ENCODE assay signal across 8 cellular contexts in genomic region chr10:99172130-99172738, GRCh38.
DNase-seq lines count a peak whose midpoint lies in the region; TF ChIP-seq lines count a peak whose summit lies in the region.

No MANE protein-coding gene starts in this region.

- no peaks in the 10 kb centered on the region for H4K20me1 ChIP-seq in H9 (ENCODE audit: control insufficient read depth, insufficient read depth, insufficient read length)

- H3K36me3 Mint-ChIP-seq in H9 (ENCODE audit: insufficient read depth in 1 of 3, low read depth in 3 of 3), result no peaks in the 10 kb centered on the region; a peak in 1 of 7 replicates
- H3K36me3 Mint-ChIP-seq in CD8-positive, alpha-beta memory T cell, result no peaks in the 10 kb centered on the region
- no peaks in the 10 kb centered on the region for H3K36me3 Mint-ChIP-seq in T-helper 2 cell treated with Interferon-gamma antibody and Interleukin-4, amounts not matched to agents 5 μg/mL and 100 μg/mL, for 36 hours (ENCODE audit: low read depth)

- H3K4me2 ChIP-seq in H9 (ENCODE audit: insufficient read depth, insufficient read length, low read length), result no peak overlapping the region

- H2AK5ac ChIP-seq in H9 (ENCODE audit: insufficient read length, low read length), result no peak overlapping the region

- H3K27me3 ChIP-seq in H9 (ENCODE audit: insufficient read depth, low read length), result no peaks in the 10 kb centered on the region
- no peaks in the 10 kb centered on the region for H3K27me3 ChIP-seq in CD8-positive, alpha-beta memory T cell (ENCODE audit: insufficient read depth, low read length, poor library complexity, severe bottlenecking)

- no peak overlapping the region for H4K5ac ChIP-seq in H9 (ENCODE audit: insufficient read length, low read depth, low read length)

- H3K79me1 ChIP-seq in H9 (ENCODE audit: insufficient read depth, low read depth, low read length, poor library complexity, severe bottlenecking), result no peaks in the 10 kb centered on the region

- no peak overlapping the region for H4K91ac ChIP-seq in H9 (ENCODE audit: insufficient read length, low read depth, low read length)

- H3K27ac ChIP-seq in H9 (ENCODE audit: insufficient read length, low read depth, low read length) (no peak overlapping the region), SK-N-MC (no peak overlapping the region)
- no peak overlapping the region for H3K27ac ChIP-seq in CD8-positive, alpha-beta memory T cell (ENCODE audit: low read depth, low read length)

- H3K79me2 ChIP-seq in H9 (ENCODE audit: insufficient read depth, low read length), result no peaks in the 10 kb centered on the region

- H3K4me1 ChIP-seq in H9 (ENCODE audit: insufficient read depth, low read length), result no peaks in the 10 kb centered on the region; the same call in 1 of the 2 replicates
- no peaks in the 10 kb centered on the region for H3K4me1 ChIP-seq in CD8-positive, alpha-beta memory T cell (ENCODE audit: insufficient read depth, low read length)

- H2BK15ac ChIP-seq in H9 (ENCODE audit: low read depth, low read length), result no peak overlapping the region

- no CpG with 5 or more reads among the region's 5 CpGs for WGBS in H9 (ENCODE audit: extremely low coverage, insufficient read length, low lambda C conversion rate)

- H3K56ac ChIP-seq in H9 (ENCODE audit: insufficient read length, low read depth, low read length), result no peak overlapping the region

- POLR2A ChIA-PET in CD8-positive, alpha-beta memory T cell (lab: Charles Lee), result no interaction called here

- CTCF ChIA-PET in CD8-positive, alpha-beta memory T cell (lab: Charles Lee), result no interaction called here

- H3K36me3 ChIP-seq in SK-N-MC (ENCODE audit: insufficient read depth, low read length), result no peaks in the 10 kb centered on the region
- no peaks in the 10 kb centered on the region for H3K36me3 ChIP-seq in CD8-positive, alpha-beta memory T cell (ENCODE audit: insufficient read depth, low read length)

- H3K9ac ChIP-seq in H9 (ENCODE audit: extremely low read depth, insufficient read length, low read length) (no peak overlapping the region), SK-N-MC (ENCODE audit: insufficient read length) (no peak overlapping the region)

- no peak overlapping the region for H4K8ac ChIP-seq in H9 (replicated peaks; ENCODE audit: insufficient read length, low read depth, low read length)

- H3K23me2 ChIP-seq in H9 (ENCODE audit: insufficient read length, low read depth, low read length, poor library complexity, severe bottlenecking), result no peaks in the 10 kb centered on the region

- H2BK120ac ChIP-seq in H9 (ENCODE audit: low read depth, low read length, poor library complexity, severe bottlenecking), result no peak overlapping the region

- peak; percentile 33 for DNase-seq in CD1c-positive myeloid dendritic cell (ENCODE audit: extremely low spot score)
- DNase-seq in H9, result peak; percentile 63
- peak; percentile 26 for DNase-seq in SK-N-MC (ENCODE audit: low read depth, low spot score)
- DNase-seq in hippocampal formation (lab: John Stamatoyannopoulos, UW), result peak; percentile 2 to 3
- DNase-seq in ureter (ENCODE audit: low spot score), result peak; percentile 46
- DNase-seq in CD8-positive, alpha-beta memory T cell, result no peak
- no peak for DNase-seq in NOMO-1 treated with dmso at 0.1 percent for 144 hours (lab: John Stamatoyannopoulos, UW; ENCODE audit: unreplicated experiment)
- no peak for DNase-seq in T-helper 2 cell treated with Interferon-gamma antibody and Interleukin-4, amounts not matched to agents 5 μg/mL and 100 μg/mL, for 36 hours (ENCODE audit: low spot score)

- no peak overlapping the region for H2BK12ac ChIP-seq in H9 (ENCODE audit: insufficient read length, low read depth, low read length)

- H3K9me3 Mint-ChIP-seq in H9, result no peaks in the 10 kb centered on the region
- peaks cover 0 to 7% (median 0%) of the 10 kb centered on the region in 5 donors for H3K9me3 Mint-ChIP-seq in CD8-positive, alpha-beta memory T cell
- no peaks in the 10 kb centered on the region for H3K9me3 Mint-ChIP-seq in T-helper 2 cell treated with Interferon-gamma antibody and Interleukin-4, amounts not matched to agents 5 μg/mL and 100 μg/mL, for 36 hours

- H3K14ac ChIP-seq in H9 (ENCODE audit: insufficient read depth, low read length), result no peak overlapping the region

- no peak overlapping the region for H2BK20ac ChIP-seq in H9 (ENCODE audit: low read depth, low read length, poor library complexity, severe bottlenecking)

- peaks cover 3% of the 10 kb centered on the region for H3K27me3 Mint-ChIP-seq in H9 (ENCODE audit: low read depth)
- H3K27me3 Mint-ChIP-seq in CD8-positive, alpha-beta memory T cell, result peaks cover 3 to 15% of the 10 kb centered on the region in 2 donors
- no peaks in the 10 kb centered on the region for H3K27me3 Mint-ChIP-seq in T-helper 2 cell treated with Interferon-gamma antibody and Interleukin-4, amounts not matched to agents 5 μg/mL and 100 μg/mL, for 36 hours (ENCODE audit: low read depth)

- H3K4ac ChIP-seq in H9 (ENCODE audit: low read depth, low read length), result no peak overlapping the region

- peaks cover 8 to 9% of the 10 kb centered on the region in 2 experiments for H3K4me1 Mint-ChIP-seq in H9
- H3K4me1 Mint-ChIP-seq in CD8-positive, alpha-beta memory T cell, result no peaks in the 10 kb centered on the region
- no peaks in the 10 kb centered on the region for H3K4me1 Mint-ChIP-seq in T-helper 2 cell treated with Interferon-gamma antibody and Interleukin-4, amounts not matched to agents 5 μg/mL and 100 μg/mL, for 36 hours (ENCODE audit: low read depth)

- H3K23ac ChIP-seq in H9 (ENCODE audit: insufficient read length, low read depth, low read length), result no peak overlapping the region

- H3K4me3 Mint-ChIP-seq in H9, result no peak overlapping the region
- no peak overlapping the region for H3K4me3 Mint-ChIP-seq in CD8-positive, alpha-beta memory T cell
- H3K4me3 Mint-ChIP-seq in T-helper 2 cell treated with Interferon-gamma antibody and Interleukin-4, amounts not matched to agents 5 μg/mL and 100 μg/mL, for 36 hours, result no peak overlapping the region

- no peak overlapping the region for H3K27ac Mint-ChIP-seq in H9
- no peak overlapping the region for H3K27ac Mint-ChIP-seq in CD8-positive, alpha-beta memory T cell
- no peak overlapping the region for H3K27ac Mint-ChIP-seq in T-helper 2 cell treated with Interferon-gamma antibody and Interleukin-4, amounts not matched to agents 5 μg/mL and 100 μg/mL, for 36 hours

- no peaks in the 10 kb centered on the region for H3K9me3 ChIP-seq in H9 (ENCODE audit: control insufficient read depth, low read depth, low read length)
- H3K9me3 ChIP-seq in SK-N-MC (ENCODE audit: low read depth, low read length), result no peaks in the 10 kb centered on the region
- no peaks in the 10 kb centered on the region for H3K9me3 ChIP-seq in CD8-positive, alpha-beta memory T cell (ENCODE audit: low read length)

- no peak overlapping the region for H3K4me3 ChIP-seq in SK-N-MC
- no peak overlapping the region for H3K4me3 ChIP-seq in CD8-positive, alpha-beta memory T cell (ENCODE audit: low read length)

- no peak overlapping the region for H3T11ph ChIP-seq in H9 (ENCODE audit: low read length)

- no peak overlapping the region for H2AFZ ChIP-seq in H9 (ENCODE audit: low read length)

- no peak overlapping the region for H3K18ac ChIP-seq in H9 (ENCODE audit: insufficient read length, low read depth, low read length)

- no peak overlapping the region for H2BK5ac ChIP-seq in H9 (ENCODE audit: insufficient read length, low read length)

- TF ChIP-seq CTCF in H9 (conservative IDR thresholded peaks at IDR 0.05), result peak; percentile 87

Comparison
In these comparisons a context has a peak if more than half of its experiments do, and no peak if none do; other contexts are left out.
1. DNase-seq: peak in CD1c-positive myeloid dendritic cell (single experiment), H9 (single experiment), SK-N-MC (single experiment), hippocampal formation (2 of 2) and ureter (single experiment); none in CD8-positive, alpha-beta memory T cell (0 of 5), NOMO-1 treated with dmso at 0.1 percent for 144 hours (single experiment) and T-helper 2 cell treated with Interferon-gamma antibody and Interleukin-4, amounts not matched to agents 5 μg/mL and 100 μg/mL, for 36 hours (single experiment).